8 cellular contexts compared by ENCODE assay signal in genomic region chr6:116371384-116372209, GRCh38. TPM values are rescaled to one million over a fixed set of nuclear protein-coding genes. Genes with fewer than 3 reads are reported as not detected.
DNase-seq lines count a peak whose midpoint lies in the region; ATAC-seq lines count a peak whose summit lies in the region.

No MANE protein-coding gene starts in this region.

- intact Hi-C loops in Right ventricle myocardium superior (cut with DNase I): no loop called here

- ATAC-seq in HG02884 (IDR thresholded peaks at IDR 0.05; ENCODE audit: unreplicated experiment) (peak; percentile 9), Right ventricle myocardium superior (ENCODE audit: poor library complexity) (peak; percentile 74)

- H3K4me1 ChIP-seq in adipocyte (ENCODE audit: control insufficient read depth, insufficient read depth, low read length): peaks cover 21% of the 10 kb centered on the region

- peak overlapping the region; percentile 98 for H3K9ac ChIP-seq in adipocyte (ENCODE audit: low read length)

- peak; percentile 11 for DNase-seq in activated gamma-delta T cell treated with Interleukin-2 at 50 U/mL for 16 hours
- no peak for DNase-seq in activated gamma-delta T cell (lab: John Stamatoyannopoulos, UW)
- peak; percentile 48 for DNase-seq in OCI-M1 (lab: John Stamatoyannopoulos, UW)
- peak; percentile 96 for DNase-seq in adipocyte (ENCODE audit: low read depth)
- peak; percentile 83 for DNase-seq in Right ventricle myocardium superior
- DNase-seq in nucleus accumbens (lab: John Stamatoyannopoulos, UW): peak in 49 of 56 donors; percentile 6 to 72 (median 43)
- DNase-seq in NCI-H1048 (lab: John Stamatoyannopoulos, UW): no peak

- peak overlapping the region; percentile 97 for H3K4me3 ChIP-seq in adipocyte (ENCODE audit: low read length)

- H3K9me3 ChIP-seq in adipocyte (ENCODE audit: control insufficient read depth, low read length): no peaks in the 10 kb centered on the region

- H3K36me3 ChIP-seq in adipocyte (ENCODE audit: control insufficient read depth, insufficient read depth, low read length, severe bottlenecking): peaks cover 13% of the 10 kb centered on the region

- H3K27me3 ChIP-seq in adipocyte (replicated peaks; ENCODE audit: control insufficient read depth, insufficient read depth, low read length): no peaks in the 10 kb centered on the region

RNA-seq across cellular contexts. Expression of gene DSE, which starts 0.8 kb away (rescaled TPM):
- 10.2 TPM for total RNA-seq in Right ventricle myocardium superior

Comparison
In these comparisons a context has a peak if more than half of its experiments do, and no peak if none do; other contexts are left out.
1. DNase-seq: peak in activated gamma-delta T cell treated with Interleukin-2 at 50 U/mL for 16 hours (single experiment), OCI-M1 (single experiment), adipocyte (single experiment), Right ventricle myocardium superior (single experiment) and nucleus accumbens (49 of 56); none in activated gamma-delta T cell (single experiment) and NCI-H1048 (single experiment).